Comparison of ENCODE assay signal across 1 cellular context in the genomic region with DNA sequence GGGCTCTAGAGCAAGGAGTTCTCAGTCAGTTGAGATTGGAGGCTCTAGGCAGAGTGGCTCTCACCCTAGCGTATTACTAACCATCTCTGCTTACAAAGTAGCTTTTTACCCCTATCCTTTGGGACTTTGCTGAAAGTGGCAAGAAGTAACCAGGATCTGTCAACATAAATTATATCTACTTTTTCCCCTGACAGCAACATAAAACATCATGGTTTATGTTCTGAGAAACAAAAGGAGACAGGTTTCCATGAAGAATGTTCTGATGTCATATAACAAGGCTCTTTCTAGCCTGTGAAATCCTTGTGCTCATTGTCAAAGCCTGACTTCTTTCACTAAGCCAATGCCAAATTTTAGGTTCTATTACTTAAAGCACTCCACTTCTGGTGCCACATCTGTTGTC.
TF ChIP-seq lines count a peak whose summit lies in the region.

No MANE protein-coding gene starts in this region.

TF ChIP-seq in K562, 482 proteins besides CTCF, POLR2A, EP300 and RAD21 (continued from another document):
- TF ChIP-seq, protein P1, sequence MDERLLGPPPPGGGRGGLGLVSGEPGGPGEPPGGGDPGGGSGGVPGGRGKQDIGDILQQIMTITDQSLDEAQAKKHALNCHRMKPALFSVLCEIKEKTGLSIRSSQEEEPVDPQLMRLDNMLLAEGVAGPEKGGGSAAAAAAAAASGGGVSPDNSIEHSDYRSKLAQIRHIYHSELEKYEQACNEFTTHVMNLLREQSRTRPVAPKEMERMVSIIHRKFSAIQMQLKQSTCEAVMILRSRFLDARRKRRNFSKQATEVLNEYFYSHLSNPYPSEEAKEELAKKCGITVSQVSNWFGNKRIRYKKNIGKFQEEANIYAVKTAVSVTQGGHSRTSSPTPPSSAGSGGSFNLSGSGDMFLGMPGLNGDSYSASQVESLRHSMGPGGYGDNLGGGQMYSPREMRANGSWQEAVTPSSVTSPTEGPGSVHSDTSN (CRISPR knock-in tag; IDR thresholded peaks at IDR 0.05; ENCODE audit: low read depth) = no peak
- TF ChIP-seq, protein P1 (tag; conservative IDR thresholded peaks at IDR 0.05; ENCODE audit: low read depth) = peak; percentile 74
- no peak for TF ChIP-seq MTA2 (IDR thresholded peaks at IDR 0.05; ENCODE audit: low read depth)
- no peak for TF ChIP-seq ARID2 (IDR thresholded peaks at IDR 0.05)
- TF ChIP-seq MEIS2 (IDR thresholded peaks at IDR 0.05; ENCODE audit: partially characterized antibody) = peak; percentile 85
- TF ChIP-seq, protein P2, sequence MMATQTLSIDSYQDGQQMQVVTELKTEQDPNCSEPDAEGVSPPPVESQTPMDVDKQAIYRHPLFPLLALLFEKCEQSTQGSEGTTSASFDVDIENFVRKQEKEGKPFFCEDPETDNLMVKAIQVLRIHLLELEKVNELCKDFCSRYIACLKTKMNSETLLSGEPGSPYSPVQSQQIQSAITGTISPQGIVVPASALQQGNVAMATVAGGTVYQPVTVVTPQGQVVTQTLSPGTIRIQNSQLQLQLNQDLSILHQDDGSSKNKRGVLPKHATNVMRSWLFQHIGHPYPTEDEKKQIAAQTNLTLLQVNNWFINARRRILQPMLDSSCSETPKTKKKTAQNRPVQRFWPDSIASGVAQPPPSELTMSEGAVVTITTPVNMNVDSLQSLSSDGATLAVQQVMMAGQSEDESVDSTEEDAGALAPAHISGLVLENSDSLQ (IDR thresholded peaks at IDR 0.05) = peak; percentile 60
